1 cellular context compared by ENCODE assay signal in genomic region chr1:214321686-214322453, GRCh38.
TF ChIP-seq lines count a peak whose summit lies in the region.

No MANE protein-coding gene starts in this region.

TF ChIP-seq in GM12878, 131 proteins besides CTCF, POLR2A, EP300 and RAD21 (continued from another document):
- peak; percentile 53; the same call in 1 of the 2 replicates for TF ChIP-seq ZBTB40 (IDR thresholded peaks at IDR 0.05; ENCODE audit: borderline replicate concordance)
- no peak; the same call in 1 of the 2 replicates for TF ChIP-seq ZNF217 (IDR thresholded peaks at IDR 0.05)
- TF ChIP-seq JUNB (IDR thresholded peaks at IDR 0.05): peak; percentile 60
- TF ChIP-seq ATF7 (IDR thresholded peaks at IDR 0.05; ENCODE audit: low read depth): peak; percentile 45; the same call in 1 of the 2 replicates
- TF ChIP-seq NFIC (IDR thresholded peaks at IDR 0.05; ENCODE audit: low read depth, low read length): peak; percentile 60; the same call in 1 of the 2 replicates
- TF ChIP-seq PAX5 (IDR thresholded peaks at IDR 0.05; ENCODE audit: borderline replicate concordance, low read depth, low read length): peak; percentile 91
- TF ChIP-seq ZBED1 (IDR thresholded peaks at IDR 0.05; ENCODE audit: borderline replicate concordance): peak; percentile 41; the same call in 1 of the 2 replicates
